ENCODE assay signal across 24 cellular contexts in the genomic region with DNA sequence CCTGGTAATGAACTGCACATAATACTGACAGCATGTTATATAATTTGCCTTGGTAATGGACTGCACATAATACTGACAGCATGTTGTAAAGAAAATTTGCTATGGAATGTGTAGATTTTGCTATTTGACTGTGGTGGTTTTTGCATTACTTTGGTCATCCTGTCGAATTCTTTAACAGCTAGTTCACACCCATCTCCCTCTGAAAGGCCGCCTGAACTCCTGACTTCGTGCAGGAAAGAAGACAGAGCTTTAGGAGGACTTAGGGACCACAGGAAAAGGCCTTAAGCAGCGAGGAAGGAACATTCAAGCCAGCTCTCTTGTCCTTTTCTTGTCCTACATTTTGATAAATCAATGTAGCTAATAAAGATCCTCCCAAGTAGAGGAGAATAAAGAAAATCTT. TPM values are rescaled to one million over a fixed set of nuclear protein-coding genes. Genes with fewer than 3 reads are reported as not detected.
"Had no signal": no experiment of that assay in that cellular context is flagged by ENCODE, and none has a peak within 500 bp of the region (broad histone marks: within the 10 kb centered on the region; RNA-seq: fewer than 3 reads in every experiment).

No MANE protein-coding gene starts in this region.

- DNase-seq: activated CD4-positive, alpha-beta T cell treated with anti-CD3 and anti-CD28 coated beads for 4 hours; activated CD8-positive, alpha-beta memory T cell treated with anti-CD3 and anti-CD28 coated beads, Interleukin-2, amount 50 U/mL, for 4 hours; activated CD8-positive, alpha-beta T cell treated with anti-CD3 and anti-CD28 coated beads for 36 hours; activated naive CD4-positive, alpha-beta T cell treated with anti-CD3 and anti-CD28 coated beads, Interleukin-2, amount 50 U/mL, for 16 hours; activated naive CD8-positive, alpha-beta T cell treated with anti-CD3 and anti-CD28 coated beads, Interleukin-2, amount 10 ng/mL, durations not matched to agents 7 days and 5 days; activated T-cell treated with anti-CD3 and anti-CD28 coated beads, Interleukin-2, amount 50 U/mL, for 72 hours; adrenal gland; body of pancreas; MM.1S; NCI-H1105; NCI-H1436; NCI-H1694 treated with DMSO at 0.1 percent for 48 hours; NCI-H345; NCI-H510A; NCI-H82; RPMI8226; T-cell; T-helper 2 cell; T1000 had no signal

- H3K4me1 Mint-ChIP-seq: activated naive CD8-positive, alpha-beta T cell treated with anti-CD3 and anti-CD28 coated beads, Interleukin-2, amount 10 ng/mL, durations not matched to agents 7 days and 5 days; T-cell had no signal

- H3K4me3 ChIP-seq: adrenal gland, body of pancreas, SK-N-MC had no signal

- ATAC-seq: activated CD8-positive, alpha-beta T cell treated with anti-CD3 and anti-CD28 coated beads for 36 hours; activated T-cell treated with anti-CD3 and anti-CD28 coated beads, Interleukin-2, amount 50 U/mL, for 72 hours; Right ventricle myocardium inferior; T-cell had no signal

- H3K36me3 Mint-ChIP-seq: activated naive CD8-positive, alpha-beta T cell treated with anti-CD3 and anti-CD28 coated beads, Interleukin-2, amount 10 ng/mL, durations not matched to agents 7 days and 5 days; T-cell had no signal

- H3K27me3 Mint-ChIP-seq: activated naive CD8-positive, alpha-beta T cell treated with anti-CD3 and anti-CD28 coated beads, Interleukin-2, amount 10 ng/mL, durations not matched to agents 7 days and 5 days had no signal

- H3K27ac ChIP-seq: adrenal gland, SK-N-MC, VCaP had no signal

- H3K9me3 Mint-ChIP-seq: activated naive CD8-positive, alpha-beta T cell treated with anti-CD3 and anti-CD28 coated beads, Interleukin-2, amount 10 ng/mL, durations not matched to agents 7 days and 5 days had no signal

- H3K4me3 Mint-ChIP-seq: activated CD8-positive, alpha-beta T cell treated with anti-CD3 and anti-CD28 coated beads for 36 hours; activated naive CD8-positive, alpha-beta T cell treated with anti-CD3 and anti-CD28 coated beads, Interleukin-2, amount 10 ng/mL, durations not matched to agents 7 days and 5 days; activated T-cell treated with anti-CD3 and anti-CD28 coated beads, Interleukin-2, amount 50 U/mL, for 72 hours; T-cell had no signal

- H3K27me3 ChIP-seq: adrenal gland, body of pancreas had no signal

- H3K27ac Mint-ChIP-seq: activated CD8-positive, alpha-beta T cell treated with anti-CD3 and anti-CD28 coated beads for 36 hours; activated naive CD8-positive, alpha-beta T cell treated with anti-CD3 and anti-CD28 coated beads, Interleukin-2, amount 10 ng/mL, durations not matched to agents 7 days and 5 days; activated T-cell treated with anti-CD3 and anti-CD28 coated beads, Interleukin-2, amount 50 U/mL, for 72 hours; T-cell had no signal

- H3K36me3 ChIP-seq: adrenal gland had no signal

- H3K4me1 ChIP-seq: adrenal gland had no signal

- H3K9me3 ChIP-seq: adrenal gland, body of pancreas had no signal

RNA-seq across cellular contexts. Expression of a gene that starts 45.1 kb away (rescaled TPM):
- total RNA-seq: activated CD8-positive, alpha-beta T cell treated with anti-CD3 and anti-CD28 coated beads for 36 hours; activated naive CD8-positive, alpha-beta T cell treated with anti-CD3 and anti-CD28 coated beads, Interleukin-2, amount 10 ng/mL, durations not matched to agents 7 days and 5 days; bronchial epithelial cell; OCI-LY7 had no signal
